ENCODE assay signal across 8 cellular contexts in genomic region chr1:33455537-33456301, GRCh38. TPM values are rescaled to one million over a fixed set of nuclear protein-coding genes. Genes with fewer than 3 reads are reported as not detected.
DNase-seq lines count a peak whose midpoint lies in the region; ATAC-seq and TF ChIP-seq lines count a peak whose summit lies in the region.

No MANE protein-coding gene starts in this region.

- H3K4me3 ChIP-seq in DOHH2 (ENCODE audit: low read length) (no peak overlapping the region), HEK293 (ENCODE audit: low read depth, low read length) (no peak overlapping the region), fibroblast of villous mesenchyme (ENCODE audit: low read depth, low read length) (no peak overlapping the region), neural progenitor cell (no peak overlapping the region)

- H3K27me3 ChIP-seq in DOHH2 (ENCODE audit: control insufficient read depth, low read length) (0 out of 2 replicates have a peak, but pooled peaks cover 3% of the 10 kb centered on the region), neural progenitor cell (no peaks in the 10 kb centered on the region)

- H3K4me2 ChIP-seq in DOHH2 (ENCODE audit: low read length) = peak overlapping the region; percentile 28; the same call in 1 of the 2 replicates
- H3K4me2 ChIP-seq in neural progenitor cell = no peak overlapping the region

- H3K4me1 ChIP-seq in DOHH2 (ENCODE audit: control insufficient read depth, low read length) = peaks cover 28% of the 10 kb centered on the region
- H3K4me1 ChIP-seq in HEK293 (ENCODE audit: control insufficient read depth, insufficient read depth, low read length) = no peaks in the 10 kb centered on the region
- H3K4me1 ChIP-seq in neural progenitor cell = no peaks in the 10 kb centered on the region

- POLR2A ChIA-PET in HEK293 (lab: Yijun Ruan, JAX) = interaction anchor here (0.6 to 1.0 kb wide), 4 partner anchors 15 to 113 kb away, joined by 3 to 8 read pairs (median 4); no protein-coding TSS in a partner anchor

- H3K9me3 ChIP-seq in DOHH2 (ENCODE audit: control insufficient read depth, insufficient read depth, low read length) (no peaks in the 10 kb centered on the region), HEK293 (ENCODE audit: control insufficient read depth, insufficient read depth, low read depth, low read length) (no peaks in the 10 kb centered on the region), neural progenitor cell (ENCODE audit: low read depth) (no peaks in the 10 kb centered on the region)

- H3K79me2 ChIP-seq in DOHH2 (ENCODE audit: control insufficient read depth, low read length) (no peaks in the 10 kb centered on the region), neural progenitor cell (ENCODE audit: low read depth) (no peaks in the 10 kb centered on the region)

- H4K20me1 ChIP-seq in DOHH2 (ENCODE audit: control insufficient read depth, insufficient read depth, low read depth, low read length) (no peaks in the 10 kb centered on the region), neural progenitor cell (ENCODE audit: low read depth) (no peaks in the 10 kb centered on the region)

- no peak for ATAC-seq in HG02885 (IDR thresholded peaks at IDR 0.05; ENCODE audit: poor library complexity, unreplicated experiment)
- ATAC-seq in GM18502 (IDR thresholded peaks at IDR 0.05; ENCODE audit: poor library complexity, unreplicated experiment) = no peak

- DNase-seq in NCI-H345 treated with DMSO at 0.1 percent for 48 hours (lab: John Stamatoyannopoulos, UW; ENCODE audit: unreplicated experiment) (peak; percentile 31), fibroblast of villous mesenchyme (ENCODE audit: low read depth) (peak; percentile 88), neural progenitor cell (ENCODE audit: low spot score) (peak; percentile 66)
- peak; percentile 22 for DNase-seq in activated CD4-positive, alpha-beta T cell treated with anti-CD3 and anti-CD28 coated beads, Interleukin-2, amount 50 U/mL, for 1 hour

- no peaks in the 10 kb centered on the region for H3K36me3 ChIP-seq in DOHH2 (ENCODE audit: control insufficient read depth, low read length)
- H3K36me3 ChIP-seq in HEK293 (ENCODE audit: control insufficient read depth in 2 of 2, insufficient read depth in 1 of 2, low read length in 2 of 2) = no peaks in the 10 kb centered on the region
- no peaks in the 10 kb centered on the region for H3K36me3 ChIP-seq in neural progenitor cell

- H2AFZ ChIP-seq in neural progenitor cell (replicated peaks) = peak overlapping the region; percentile 59

- CTCF ChIA-PET in HEK293 (lab: Yijun Ruan, JAX) = interaction anchor here (0.6 to 2.9 kb wide), 43 partner anchors 11 to 998 kb away, joined by 3 to 30 read pairs (median 4); partner anchors contain the start of genes A3GALT2 and ZSCAN20

- no peaks in the 10 kb centered on the region for H3K9me2 ChIP-seq in DOHH2 (replicated peaks; ENCODE audit: control insufficient read depth, low read length)

- H3K4me3 Mint-ChIP-seq in neural progenitor cell = no peak overlapping the region

- no peaks in the 10 kb centered on the region for H3K36me3 Mint-ChIP-seq in neural progenitor cell

- peaks cover 12% of the 10 kb centered on the region for H3K27me3 Mint-ChIP-seq in neural progenitor cell (ENCODE audit: insufficient read depth, low read depth)

- peaks cover 27% of the 10 kb centered on the region for H3K4me1 Mint-ChIP-seq in neural progenitor cell

- peaks cover 2% of the 10 kb centered on the region for H3K9me3 Mint-ChIP-seq in neural progenitor cell

- no peak overlapping the region for H3K27ac Mint-ChIP-seq in neural progenitor cell

- H3K27ac ChIP-seq in DOHH2 (ENCODE audit: low read depth, low read length) (no peak overlapping the region), HEK293 (ENCODE audit: extremely low read depth, low read depth, low read length) (no peak overlapping the region), neural progenitor cell (no peak overlapping the region)

- H3K9ac ChIP-seq in neural progenitor cell = no peak overlapping the region

- peak; percentile 78 for TF ChIP-seq CTCF in DOHH2 (IDR thresholded peaks at IDR 0.05; ENCODE audit: low read depth, low read length, poor library complexity, severe bottlenecking)
- TF ChIP-seq CTCF in HEK293 (tag by site-specific recombination; IDR thresholded peaks at IDR 0.05) = peak; percentile 91
- TF ChIP-seq CTCF in fibroblast of villous mesenchyme (IDR thresholded peaks at IDR 0.05; ENCODE audit: insufficient read depth, low read depth, low read length) = peak; percentile 88
- TF ChIP-seq CTCF in neural progenitor cell (IDR thresholded peaks at IDR 0.05) = peak; percentile 68

- no peaks in the 10 kb centered on the region for H3F3A ChIP-seq in DOHH2 (ENCODE audit: control insufficient read depth, insufficient read depth)
- no peaks in the 10 kb centered on the region for H3F3A ChIP-seq in neural progenitor cell (ENCODE audit: low read depth)

TF ChIP-seq in HEK293, 187 proteins besides CTCF, POLR2A, EP300 and RAD21 (continues in another document):
- no peak for TF ChIP-seq PRDM2 (tag by site-specific recombination; IDR thresholded peaks at IDR 0.05; ENCODE audit: borderline replicate concordance)
- TF ChIP-seq ZFHX2 (tag by site-specific recombination; conservative IDR thresholded peaks at IDR 0.05) = 0 out of 2 replicates have a peak, but pooled peaks have one; percentile 7
- TF ChIP-seq ZNF660 (tag by site-specific recombination; IDR thresholded peaks at IDR 0.05) = 0 out of 2 replicates have a peak, but pooled peaks have one; percentile 36
- TF ChIP-seq ZNF670 (tag by site-specific recombination; IDR thresholded peaks at IDR 0.05; ENCODE audit: low read depth) = no peak
- no peak for TF ChIP-seq ZNF555 (tag by site-specific recombination; conservative IDR thresholded peaks at IDR 0.05)
- TF ChIP-seq ZBTB17 (tag by site-specific recombination; IDR thresholded peaks at IDR 0.05) = peak; percentile 68
- peak; percentile 96 for TF ChIP-seq ZNF596 (tag by site-specific recombination; IDR thresholded peaks at IDR 0.05)
- TF ChIP-seq ZNF600 (tag by site-specific recombination; IDR thresholded peaks at IDR 0.05) = peak; percentile 69
- 0 out of 2 replicates have a peak, but pooled peaks have one; percentile 25 for TF ChIP-seq ZSCAN30 (tag by site-specific recombination; IDR thresholded peaks at IDR 0.05)
- 0 out of 2 replicates have a peak, but pooled peaks have one; percentile 44 for TF ChIP-seq ZNF580 (tag by site-specific recombination; IDR thresholded peaks at IDR 0.05)

RNA-seq across cellular contexts. Expression of gene ZSCAN20, which starts 16.7 kb away (rescaled TPM):
- total RNA-seq in fibroblast of villous mesenchyme (7.7 and 10.4 TPM in 2 replicates), neural progenitor cell (ENCODE audit: low replicate concordance) (11.4 and 14.8 TPM in 2 replicates)

RNA-seq across cellular contexts. Expression of gene PHC2, which starts 24.8 kb away (rescaled TPM):
- total RNA-seq in fibroblast of villous mesenchyme (75.6 and 99.5 TPM in 2 replicates), neural progenitor cell (ENCODE audit: low replicate concordance) (65.0 and 108 TPM in 2 replicates)

Comparison
In these comparisons a context has a peak if more than half of its experiments do, and no peak if none do; other contexts are left out.
1. DNase-seq: peak in every context shown above with its lines; median percentile 88 in fibroblast of villous mesenchyme; 66 in neural progenitor cell; 31 in NCI-H345 treated with DMSO at 0.1 percent for 48 hours; 22 in activated CD4-positive, alpha-beta T cell treated with anti-CD3 and anti-CD28 coated beads, Interleukin-2, amount 50 U/mL, for 1 hour.